Comparison of ENCODE assay signal across 2 cellular contexts in genomic region chr1:8810987-8811386, GRCh38.
TF ChIP-seq lines count a peak whose summit lies in the region.

No MANE protein-coding gene starts in this region.

TF ChIP-seq in HEK293, 187 proteins besides CTCF, POLR2A, EP300 and RAD21:
- TF ChIP-seq KLF1 (tag by site-specific recombination; IDR thresholded peaks at IDR 0.05), result no peak
- TF ChIP-seq ZNF18 (tag by site-specific recombination; IDR thresholded peaks at IDR 0.05), result peak; percentile 75
- TF ChIP-seq EGR2 (tag by site-specific recombination; IDR thresholded peaks at IDR 0.05; ENCODE audit: low read depth), result 0 out of 2 replicates have a peak, but pooled peaks have one; percentile 8
TF ChIP-seq in HEK293: peak in this region for 2.

TF ChIP-seq in GM12878, 131 proteins besides CTCF, POLR2A, EP300 and RAD21:
- TF ChIP-seq BCLAF1 (IDR thresholded peaks at IDR 0.05) (no peak), NFIC (IDR thresholded peaks at IDR 0.05; ENCODE audit: low read depth, low read length) (no peak), DPF2 (IDR thresholded peaks at IDR 0.05) (no peak), RAD51 (IDR thresholded peaks at IDR 0.05) (no peak), TCF3 (IDR thresholded peaks at IDR 0.05; ENCODE audit: borderline replicate concordance, insufficient read depth, low read depth, low read length) (no peak), ZNF217 (IDR thresholded peaks at IDR 0.05) (no peak), HDGF (IDR thresholded peaks at IDR 0.05) (no peak), SKIL (IDR thresholded peaks at IDR 0.05; ENCODE audit: low read depth, poor library complexity, severe bottlenecking) (no peak), IKZF1 (conservative IDR thresholded peaks at IDR 0.05) (no peak), RELA (IDR thresholded peaks at IDR 0.05; ENCODE audit: borderline replicate concordance, partially characterized antibody) (no peak)
